11 cellular contexts compared by ENCODE assay signal in genomic region chr7:121076350-121077164, GRCh38.
DNase-seq lines count a peak whose midpoint lies in the region; ATAC-seq and TF ChIP-seq lines count a peak whose summit lies in the region.
"Had no signal": no experiment of that assay in that cellular context is flagged by ENCODE, and none has a peak within 500 bp of the region (broad histone marks: within the 10 kb centered on the region; RNA-seq: fewer than 3 reads in every experiment).

No MANE protein-coding gene starts in this region.

- H3K9me3 Mint-ChIP-seq in type B pancreatic cell = no peaks in the 10 kb centered on the region
- no peaks in the 10 kb centered on the region for H3K9me3 Mint-ChIP-seq in stimulated activated naive CD8-positive, alpha-beta T cell treated with anti-CD3 and anti-CD28 coated beads, Interleukin-15, amount 100 ng/mL, for 72 hours

- no peak overlapping the region for H3K4me3 Mint-ChIP-seq in type B pancreatic cell
- H3K4me3 Mint-ChIP-seq in stimulated activated naive CD8-positive, alpha-beta T cell treated with anti-CD3 and anti-CD28 coated beads, Interleukin-15, amount 100 ng/mL, for 72 hours = no peak overlapping the region

- H3K4me3 ChIP-seq in AG10803 (ENCODE audit: low read length) = no peak overlapping the region

- peaks cover 25% of the 10 kb centered on the region for H3K4me1 Mint-ChIP-seq in type B pancreatic cell (ENCODE audit: unreplicated experiment)
- H3K4me1 Mint-ChIP-seq in stimulated activated naive CD8-positive, alpha-beta T cell treated with anti-CD3 and anti-CD28 coated beads, Interleukin-15, amount 100 ng/mL, for 72 hours = no peaks in the 10 kb centered on the region

- TF ChIP-seq CTCF in AG10803 (conservative IDR thresholded peaks at IDR 0.05; ENCODE audit: low read length) (no peak), type B pancreatic cell (conservative IDR thresholded peaks at IDR 0.05) (no peak)

- H3K27me3 Mint-ChIP-seq in type B pancreatic cell = no peaks in the 10 kb centered on the region
- H3K27me3 Mint-ChIP-seq in stimulated activated naive CD8-positive, alpha-beta T cell treated with anti-CD3 and anti-CD28 coated beads, Interleukin-15, amount 100 ng/mL, for 72 hours = peaks cover 34% of the 10 kb centered on the region

- peak; percentile 62 for DNase-seq in AG10803 (ENCODE audit: low read depth)
- peak; percentile 83 for DNase-seq in amniotic epithelial cell (ENCODE audit: low read depth)
- peak; percentile 36 for DNase-seq in inferior parietal cortex (ENCODE audit: extremely low spot score)
- DNase-seq in type B pancreatic cell (ENCODE audit: extremely low spot score, unreplicated experiment) = no peak
- no peak for DNase-seq in stimulated activated naive CD8-positive, alpha-beta T cell treated with anti-CD3 and anti-CD28 coated beads, Interleukin-15, amount 100 ng/mL, for 72 hours
- no peak for DNase-seq in retina
- DNase-seq: BE2C, NCI-H510A, occipital lobe had no signal

- H3K36me3 Mint-ChIP-seq in type B pancreatic cell = peaks cover 4% of the 10 kb centered on the region

- no peak overlapping the region for H3K27ac Mint-ChIP-seq in type B pancreatic cell
- H3K27ac Mint-ChIP-seq in stimulated activated naive CD8-positive, alpha-beta T cell treated with anti-CD3 and anti-CD28 coated beads, Interleukin-15, amount 100 ng/mL, for 72 hours = no peak overlapping the region

- ATAC-seq in HG03442 (IDR thresholded peaks at IDR 0.05; ENCODE audit: unreplicated experiment) = peak; percentile 57
- no peak for ATAC-seq in GM18858 (IDR thresholded peaks at IDR 0.05; ENCODE audit: unreplicated experiment)
- no peak for ATAC-seq in stimulated activated naive CD8-positive, alpha-beta T cell treated with anti-CD3 and anti-CD28 coated beads, Interleukin-15, amount 100 ng/mL, for 72 hours

Comparison
In these comparisons a context has a peak if more than half of its experiments do, and no peak if none do; other contexts are left out.
1. DNase-seq: peak in AG10803 (single experiment), amniotic epithelial cell (single experiment) and inferior parietal cortex (single experiment); none in type B pancreatic cell (single experiment), stimulated activated naive CD8-positive, alpha-beta T cell treated with anti-CD3 and anti-CD28 coated beads, Interleukin-15, amount 100 ng/mL, for 72 hours (0 of 2) and retina (single experiment).